In the genomic region with DNA sequence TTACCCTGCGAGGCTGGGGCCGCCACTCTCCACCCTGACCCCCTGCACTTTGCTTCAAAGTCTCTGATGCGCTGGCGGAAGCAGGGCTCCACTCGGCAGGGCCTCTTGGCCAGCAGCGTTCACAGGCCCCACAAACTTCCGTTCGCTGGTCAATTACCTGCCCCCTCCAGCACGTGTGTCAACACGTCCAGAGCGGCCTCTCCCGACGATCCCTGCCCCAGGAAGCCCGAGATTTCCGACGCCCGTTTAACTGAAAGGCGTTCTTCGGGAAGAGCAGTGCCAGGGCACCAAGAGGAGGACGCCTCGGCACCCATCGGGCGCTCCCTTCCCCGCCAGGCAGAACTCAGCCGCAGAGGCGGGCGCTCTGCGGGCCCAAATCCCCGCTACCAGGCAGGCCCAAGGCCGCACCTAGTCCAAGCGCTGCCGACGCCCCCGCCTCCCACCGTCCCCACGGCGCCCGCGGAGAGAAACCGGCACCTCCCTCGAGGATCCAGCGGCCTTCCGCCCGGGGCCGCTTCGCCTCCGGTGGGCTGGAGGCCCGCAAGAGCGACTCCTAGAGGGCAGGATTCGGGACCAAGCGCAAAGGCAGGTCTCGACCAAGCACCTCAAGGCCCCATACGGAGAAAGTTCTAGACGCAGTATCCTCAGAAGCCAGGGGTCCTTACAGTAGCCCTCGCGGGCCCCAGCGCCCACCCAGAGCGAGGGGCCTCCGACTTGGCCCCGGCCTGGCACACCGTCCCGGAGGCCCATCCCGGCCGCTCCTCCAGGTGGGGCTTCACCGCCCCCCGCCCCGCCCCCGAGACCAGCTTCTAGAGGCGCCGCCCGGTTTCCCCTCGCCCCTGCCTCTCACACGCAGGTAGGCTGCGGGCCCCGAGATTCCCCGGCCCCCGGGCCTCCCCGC, we compare ENCODE assay signal across 8 cellular contexts. TPM values are rescaled to one million over a fixed set of nuclear protein-coding genes. Genes with fewer than 3 reads are reported as not detected.
A peak's percentile ranks its signal among the peaks of the same experiment; 100 is the strongest.
DNase-seq lines count a peak whose midpoint lies in the region; ATAC-seq, FAIRE-seq and TF ChIP-seq lines count a peak whose summit lies in the region.

No MANE protein-coding gene starts in this region.

- BruUV-seq in A673 (replicated peaks; lab: Mats Ljungman, UMichigan): no TSS peak

- CTCF ChIA-PET in A673 (lab: Charles Lee): interaction anchor here (0.5 to 0.6 kb wide), 3 partner anchors 14 to 340 kb away, joined by 3 to 6 read pairs (median 5); no protein-coding TSS in a partner anchor

- 30 to 43% (median 33%) methylated on average over 62 to 78 of the region's 78 CpGs for WGBS in ovary, 3 donors

- H3K36me3 ChIP-seq in A673 (ENCODE audit: insufficient read depth, low read length, poor library complexity, severe bottlenecking) (peaks cover 17% of the 10 kb centered on the region), ovary (no peaks in the 10 kb centered on the region)

- peak; percentile 44 for TF ChIP-seq CTCF in A673 (conservative IDR thresholded peaks at IDR 0.05; ENCODE audit: low read depth, low read length)
- peak; percentile 36 for TF ChIP-seq CTCF in fibroblast of pulmonary artery (IDR thresholded peaks at IDR 0.05; ENCODE audit: low read length, missing control alignments)
- peak in 1 of 3 donors; percentile 31 for TF ChIP-seq CTCF in ovary (IDR thresholded peaks at IDR 0.05)

- ATAC-seq in HG02981 (IDR thresholded peaks at IDR 0.05; ENCODE audit: unreplicated experiment): peak; percentile 26

- H3K27ac ChIP-seq in A673 (ENCODE audit: low read depth, low read length, poor library complexity, severe bottlenecking) (peak overlapping the region; percentile 81), ovary (peak overlapping the region; percentile 13 to 83)

- H3K27me3 ChIP-seq in A673 (replicated peaks; ENCODE audit: insufficient read depth, low read depth, low read length, poor library complexity) (no peaks in the 10 kb centered on the region), ovary (no peaks in the 10 kb centered on the region)

- H3K4me1 ChIP-seq in A673 (ENCODE audit: insufficient read depth, low read length, poor library complexity, severe bottlenecking): peaks cover 8% of the 10 kb centered on the region
- no peaks in the 10 kb centered on the region for H3K4me1 ChIP-seq in ovary (ENCODE audit: insufficient read depth)

- peak overlapping the region; percentile 71 for H3K4me3 ChIP-seq in A673 (ENCODE audit: low read depth, low read length, poor library complexity, severe bottlenecking)
- H3K4me3 ChIP-seq in fibroblast of pulmonary artery (replicated peaks; ENCODE audit: low read depth, low read length): peak overlapping the region; percentile 67
- H3K4me3 ChIP-seq in ovary: peak overlapping the region; percentile 83

- FAIRE-seq in GM18507 (lab: Jason Lieb, UNC): peak; percentile 71

- DNase-seq in A673 (ENCODE audit: low spot score) (peak; percentile 56), GM18507 (ENCODE audit: extremely low spot score, insufficient read length, low read depth) (no peak), NCI-H345 treated with DMSO at 0.1 percent for 48 hours (lab: John Stamatoyannopoulos, UW; ENCODE audit: unreplicated experiment) (peak; percentile 28), activated T-cell treated with anti-CD3 and anti-CD28 coated beads for 24 hours (ENCODE audit: low read depth) (peak; percentile 51), fibroblast of pulmonary artery (ENCODE audit: low read depth) (peak; percentile 40), ovary (peak; percentile 32 to 62 (median 55)), G401 (ENCODE audit: low spot score) (no peak)

- no peaks in the 10 kb centered on the region for H3K9me3 ChIP-seq in A673 (ENCODE audit: low read depth, low read length, poor library complexity, severe bottlenecking)
- no peaks in the 10 kb centered on the region for H3K9me3 ChIP-seq in ovary

- POLR2A ChIA-PET in A673 (lab: Charles Lee; ENCODE audit: low non-redundant PET): no interaction called here

- in situ Hi-C loops in G401 (cut with HindIII; ENCODE audit: low sequenced_read_pairs): no loop called here

- TF ChIP-seq EP300 in ovary (IDR thresholded peaks at IDR 0.05): no peak

- no peak for TF ChIP-seq POLR2A in ovary (IDR thresholded peaks at IDR 0.05)

- intact Hi-C loops in A673 (cut with micrococcal nuclease; ENCODE audit: unreplicated experiment): loop anchor here (2.0 kb wide), 1 partner anchor 77 kb away; a partner anchor contains a TSS
- intact Hi-C loops in ovary (cut with DNase I): no loop called here

RNA-seq across cellular contexts. Expression of a gene that starts 0.6 kb away (rescaled TPM):
- total RNA-seq in A673 (2021) (219 and 235 TPM in 2 replicates), ovary (100 to 1,000 TPM in 5 of 7 donors, 10 to 100 TPM in 2; 53.7 to 146 (median 126) TPM)
- polyA plus RNA-seq in ovary: 100 to 1,000 TPM; 151 to 195 TPM
- total RNA-seq in G401 (2014; rRNA removed; shearing (Covaris generic)): 132 and 202 TPM in 2 replicates

RNA-seq across cellular contexts. Expression of a gene that starts 1.1 kb away (rescaled TPM):
- total RNA-seq in A673 (2021) (7.8 and 8.0 TPM in 2 replicates), ovary (10 to 100 TPM in 1 of 7 donors, 1 to 10 TPM in 6; 6.1 to 11.1 (median 9.1) TPM)
- polyA plus RNA-seq in ovary: 1 to 10 TPM; 1.4 to 5.1 TPM
- 5.3 and 6.8 TPM in 2 replicates for total RNA-seq in G401 (2014; rRNA removed; shearing (Covaris generic))

RNA-seq across cellular contexts. Expression of a gene that starts 35.9 kb away (rescaled TPM):
- total RNA-seq in A673 (2021) (41.4 and 49.8 TPM in 2 replicates), ovary (10 to 100 TPM in 5 of 7 donors, 1 to 10 TPM in 2; 6.3 to 23.5 (median 16.3) TPM)
- 10 to 100 TPM in 1 of 2 donors, 1 to 10 TPM in 1; 7.5 to 10.0 TPM for polyA plus RNA-seq in ovary
- total RNA-seq in G401 (2014; rRNA removed; shearing (Covaris generic)): 13.1 and 14.5 TPM in 2 replicates

RNA-seq across cellular contexts. Expression of a gene that starts 40.4 kb away (rescaled TPM):
- total RNA-seq in A673 (2021) (0.59 TPM in 1 of 2 replicates, not detected in the other), ovary (1 to 10 TPM in 3 of 7 donors, under 1 TPM in 4; 0.46 to 5.0 (median 0.95) TPM)
- polyA plus RNA-seq in ovary: 1 to 10 TPM in 1 of 2 donors, under 1 TPM in 1; 0.79 to 3.6 TPM
- 1.5 TPM in 1 of 2 replicates, not detected in the other for total RNA-seq in G401 (2014; rRNA removed; shearing (Covaris generic))

RNA-seq across cellular contexts. Expression of a gene that starts 50.0 kb away (rescaled TPM):
- total RNA-seq in A673 (2021) (0.52 and 0.60 TPM in 2 replicates), ovary (1 to 10 TPM in 4 of 7 donors, under 1 TPM in 2, not detected in 1; 0.51 to 5.9 (median 1.6) TPM)
- polyA plus RNA-seq in ovary: 1 to 10 TPM in 1 of 2 donors, under 1 TPM in 1; 0.87 to 1.1 TPM
- total RNA-seq in G401 (2014; rRNA removed; shearing (Covaris generic)): 0.74 TPM in 1 of 2 replicates, not detected in the other

Comparison
In these comparisons a context has a peak if more than half of its experiments do, and no peak if none do; other contexts are left out.
1. DNase-seq: peak in A673 (single experiment), NCI-H345 treated with DMSO at 0.1 percent for 48 hours (single experiment), activated T-cell treated with anti-CD3 and anti-CD28 coated beads for 24 hours (single experiment), fibroblast of pulmonary artery (single experiment) and ovary (5 of 5); none in GM18507 (single experiment) and G401 (single experiment).
2. Peak in every context shown above with its lines, with median percentiles within 50 percentile points of each other: H3K4me3 ChIP-seq.